Comparison of ENCODE assay signal across 15 cellular contexts in genomic region chr4:121177238-121178137, GRCh38. TPM values are rescaled to one million over a fixed set of nuclear protein-coding genes. Genes with fewer than 3 reads are reported as not detected.
DNase-seq lines count a peak whose midpoint lies in the region; ATAC-seq and TF ChIP-seq lines count a peak whose summit lies in the region.
"Had no signal": no experiment of that assay in that cellular context is flagged by ENCODE, and none has a peak within 500 bp of the region (broad histone marks: within the 10 kb centered on the region; RNA-seq: fewer than 3 reads in every experiment).

No MANE protein-coding gene starts in this region.

- no peak for ATAC-seq in activated naive CD8-positive, alpha-beta T cell treated with anti-CD3 and anti-CD28 coated beads, Interleukin-2, amount 50 U/mL, for 24 hours
- ATAC-seq in aorta (ENCODE audit: low FRiP score) = no peak

- no peaks in the 10 kb centered on the region for H3K27me3 ChIP-seq in aorta (ENCODE audit: control insufficient read depth in 1 of 2, insufficient read depth in 2 of 2, low read length in 1 of 2)
- H3K27me3 ChIP-seq in stomach = no peaks in the 10 kb centered on the region
- H3K27me3 ChIP-seq: cardiac muscle cell, right atrium auricular region had no signal

- peak; percentile 15 for DNase-seq in ELF-1 (ENCODE audit: low read depth, low spot score)
- peak; percentile 35 for DNase-seq in NCI-H69 (lab: John Stamatoyannopoulos, UW)
- DNase-seq in activated naive CD8-positive, alpha-beta T cell treated with anti-CD3 and anti-CD28 coated beads, Interleukin-2, amount 50 U/mL, for 24 hours = no peak
- peak; percentile 6 for DNase-seq in myocyte (ENCODE audit: low read depth)
- no peak for DNase-seq in aorta
- DNase-seq in stomach = no peak
- DNase-seq in NCI-H82 (lab: John Stamatoyannopoulos, UW) = no peak
- DNase-seq in HK-2 (ENCODE audit: unreplicated experiment) = no peak
- DNase-seq: activated CD4-positive, CD25-positive, alpha-beta regulatory T cell; activated naive CD4-positive, alpha-beta T cell treated with anti-CD3 and anti-CD28 coated beads, Interleukin-2, amount 50 U/mL, for 16 hours; foreskin fibroblast; NCI-H524 treated with DMSO at 0.1 percent for 48 hours; SW 1271 had no signal

- H3K4me1 ChIP-seq in aorta (ENCODE audit: control insufficient read depth in 1 of 2, insufficient read depth in 2 of 2, low read length in 2 of 2) = no peaks in the 10 kb centered on the region
- peaks cover 0 to 5% (median 0%) of the 10 kb centered on the region in 4 donors for H3K4me1 ChIP-seq in stomach
- H3K4me1 ChIP-seq: right atrium auricular region had no signal

- peak overlapping the region; percentile 32 for H3K27ac Mint-ChIP-seq in activated naive CD8-positive, alpha-beta T cell treated with anti-CD3 and anti-CD28 coated beads, Interleukin-2, amount 50 U/mL, for 24 hours

- no peaks in the 10 kb centered on the region for H3K27me3 Mint-ChIP-seq in activated naive CD8-positive, alpha-beta T cell treated with anti-CD3 and anti-CD28 coated beads, Interleukin-2, amount 50 U/mL, for 24 hours

- intact Hi-C loops in aorta (cut with DNase I) = no loop called here
- intact Hi-C loops in stomach (cut with DNase I; ENCODE audit: low total_unique reads) = no loop called here

- H3K9me3 ChIP-seq in aorta (ENCODE audit: control insufficient read depth, low read length) (no peaks in the 10 kb centered on the region), stomach (no peaks in the 10 kb centered on the region)
- H3K9me3 ChIP-seq: right atrium auricular region had no signal

- H3K4me3 Mint-ChIP-seq in activated naive CD8-positive, alpha-beta T cell treated with anti-CD3 and anti-CD28 coated beads, Interleukin-2, amount 50 U/mL, for 24 hours = no peak overlapping the region

- 45 to 48% methylated on average over 3 of the region's 3 CpGs for WGBS in aorta, 2 donors
- WGBS in stomach, 5 donors = 27 to 54% (median 32%) methylated on average over 3 of the region's 3 CpGs

- H3K27ac ChIP-seq in aorta (ENCODE audit: low read depth in 1 of 2, low read length in 2 of 2) (no peak overlapping the region), stomach (no peak overlapping the region)
- H3K27ac ChIP-seq: cardiac muscle cell, right atrium auricular region had no signal

- peaks cover 14% of the 10 kb centered on the region for H3K36me3 Mint-ChIP-seq in activated naive CD8-positive, alpha-beta T cell treated with anti-CD3 and anti-CD28 coated beads, Interleukin-2, amount 50 U/mL, for 24 hours (ENCODE audit: low read depth)

- H3K36me3 ChIP-seq in aorta (ENCODE audit: control insufficient read depth in 1 of 2, insufficient read depth in 2 of 2, low read length in 1 of 2) (no peaks in the 10 kb centered on the region), stomach (no peaks in the 10 kb centered on the region)
- H3K36me3 ChIP-seq: cardiac muscle cell, right atrium auricular region had no signal

- TF ChIP-seq CTCF in stomach (IDR thresholded peaks at IDR 0.05) = no peak

- H3K4me3 ChIP-seq in aorta (ENCODE audit: low read length in 2 of 2) (peak overlapping the region in 1 of 2 donors; percentile 24), stomach (no peak overlapping the region)
- H3K4me3 ChIP-seq: cardiac muscle cell, right atrium auricular region had no signal

- no peak for TF ChIP-seq POLR2A in stomach (IDR thresholded peaks at IDR 0.05)

- H3K4me1 Mint-ChIP-seq in activated naive CD8-positive, alpha-beta T cell treated with anti-CD3 and anti-CD28 coated beads, Interleukin-2, amount 50 U/mL, for 24 hours = peaks cover 74% of the 10 kb centered on the region

- TF ChIP-seq EP300 in stomach (IDR thresholded peaks at IDR 0.05) = no peak

- H3K9me3 Mint-ChIP-seq in activated naive CD8-positive, alpha-beta T cell treated with anti-CD3 and anti-CD28 coated beads, Interleukin-2, amount 50 U/mL, for 24 hours = peaks cover 16% of the 10 kb centered on the region

RNA-seq across cellular contexts. Expression of gene TNIP3, which starts 13.4 kb away (rescaled TPM):
- total RNA-seq in myocyte (not detected in 2 replicates), aorta (under 1 TPM; 0.19 to 0.48 TPM), stomach (1 to 10 TPM in 2 of 5 donors, under 1 TPM in 1, not detected in 2; 0.37 to 5.1 (median 1.8) TPM)
- 0.14 TPM for polyA plus RNA-seq in myocyte (2012)
- polyA plus RNA-seq in aorta (under 1 TPM in 1 of 2 donors, not detected in 1; 0.88 TPM), stomach (1 to 10 TPM in 1 of 3 donors, under 1 TPM in 2; 0.12 to 1.1 (median 0.40) TPM)
- total RNA-seq: cardiac muscle cell, right atrium auricular region had no signal
- polyA plus RNA-seq: cardiac muscle cell had no signal

Comparison
In these comparisons a context has a peak if more than half of its experiments do, and no peak if none do; other contexts are left out.
1. DNase-seq: peak in ELF-1 (single experiment), NCI-H69 (single experiment) and myocyte (single experiment); none in activated naive CD8-positive, alpha-beta T cell treated with anti-CD3 and anti-CD28 coated beads, Interleukin-2, amount 50 U/mL, for 24 hours (single experiment), aorta (0 of 2), stomach (single experiment), NCI-H82 (single experiment) and HK-2 (single experiment).